In genomic region chr12:95787274-95787814, GRCh38 we compare ENCODE assay signal across 20 cellular contexts. TPM values are rescaled to one million over a fixed set of nuclear protein-coding genes. Genes with fewer than 3 reads are reported as not detected.
"Had no signal": no experiment of that assay in that cellular context is flagged by ENCODE, and none has a peak within 500 bp of the region (broad histone marks: within the 10 kb centered on the region; RNA-seq: fewer than 3 reads in every experiment).

No MANE protein-coding gene starts in this region.

- H3K27ac ChIP-seq: foreskin keratinocyte, tibial nerve had no signal

- H3K27ac Mint-ChIP-seq: activated CD8-positive, alpha-beta T cell treated with anti-CD3 and anti-CD28 coated beads for 36 hours; activated naive CD4-positive, alpha-beta T cell treated with anti-CD3 and anti-CD28 coated beads, Interleukin-2, amount 50 U/mL, for 72 hours; natural killer cell treated with Interleukin-12 subunit alpha and Interleukin-12 subunit beta and Interleukin-15 and Interleukin-18, amount 100 ng/mL, for 72 hours; WTC11 had no signal

- H3K9me3 Mint-ChIP-seq: activated CD8-positive, alpha-beta T cell treated with anti-CD3 and anti-CD28 coated beads for 36 hours; activated naive CD4-positive, alpha-beta T cell treated with anti-CD3 and anti-CD28 coated beads, Interleukin-2, amount 50 U/mL, for 72 hours; natural killer cell treated with Interleukin-12 subunit alpha and Interleukin-12 subunit beta and Interleukin-15 and Interleukin-18, amount 100 ng/mL, for 72 hours; WTC11 had no signal

- H3K27me3 ChIP-seq: foreskin keratinocyte, tibial nerve had no signal

- H3K4me3 Mint-ChIP-seq: activated CD8-positive, alpha-beta T cell treated with anti-CD3 and anti-CD28 coated beads for 36 hours; natural killer cell treated with Interleukin-12 subunit alpha and Interleukin-12 subunit beta and Interleukin-15 and Interleukin-18, amount 100 ng/mL, for 72 hours; WTC11 had no signal

- ATAC-seq: activated CD8-positive, alpha-beta T cell treated with anti-CD3 and anti-CD28 coated beads for 36 hours; activated naive CD4-positive, alpha-beta T cell treated with anti-CD3 and anti-CD28 coated beads, Interleukin-2, amount 50 U/mL, for 72 hours; foreskin keratinocyte; natural killer cell treated with Interleukin-12 subunit alpha and Interleukin-12 subunit beta and Interleukin-15 and Interleukin-18, amount 100 ng/mL, for 72 hours; WTC11 had no signal

- H3K4me3 ChIP-seq: tibial nerve had no signal

- DNase-seq: activated CD4-positive, alpha-beta T cell treated with anti-CD3 and anti-CD28 coated beads for 4 hours; activated CD8-positive, alpha-beta T cell treated with anti-CD3 and anti-CD28 coated beads for 36 hours; activated effector memory CD4-positive, alpha-beta T cell treated with anti-CD3 and anti-CD28 coated beads, Interleukin-2, amount 50 U/mL, for 16 hours; activated T-cell treated with anti-CD3 and anti-CD28 coated beads, Interleukin-2, amount 50 U/mL, for 48 hours; amniotic stem cell; central memory CD4-positive, alpha-beta T cell; cortex of kidney; effector memory CD4-positive, alpha-beta T cell; foreskin keratinocyte; glutamatergic neuron; kidney glomerular epithelial cell; nucleus accumbens; stimulated activated CD4-positive, alpha-beta T cell treated with anti-CD3 and anti-CD28 coated beads, Interleukin-15, amount 100 ng/mL, for 24 hours; stimulated activated CD4-positive, alpha-beta T cell treated with anti-CD3 and anti-CD28 coated beads, Interleukin-4, amount 100 ng/mL, for 1 hour; stimulated activated naive CD4-positive, alpha-beta T cell; T-helper 2 cell had no signal

- H3K9me3 ChIP-seq: tibial nerve had no signal

- H3K36me3 ChIP-seq: tibial nerve had no signal

- H3K36me3 Mint-ChIP-seq: natural killer cell treated with Interleukin-12 subunit alpha and Interleukin-12 subunit beta and Interleukin-15 and Interleukin-18, amount 100 ng/mL, for 72 hours; WTC11 had no signal

RNA-seq across cellular contexts. Expression of gene NTN4, which starts 3.2 kb away (rescaled TPM):
- total RNA-seq: activated CD8-positive, alpha-beta T cell treated with anti-CD3 and anti-CD28 coated beads for 36 hours; activated naive CD4-positive, alpha-beta T cell treated with anti-CD3 and anti-CD28 coated beads, Interleukin-2, amount 50 U/mL, for 72 hours; natural killer cell treated with Interleukin-12 subunit alpha and Interleukin-12 subunit beta and Interleukin-15 and Interleukin-18, amount 100 ng/mL, for 72 hours had no signal
